In genomic region chr19:17394891-17395415, GRCh38 we compare ENCODE assay signal across 6 cellular contexts. TPM values are rescaled to one million over a fixed set of nuclear protein-coding genes. Genes with fewer than 3 reads are reported as not detected.
DNase-seq lines count a peak whose midpoint lies in the region; ATAC-seq and TF ChIP-seq lines count a peak whose summit lies in the region.

No MANE protein-coding gene starts in this region.

- no peak overlapping the region for H2AFZ ChIP-seq in parathyroid adenoma

- no peaks in the 10 kb centered on the region for H3K9me3 Mint-ChIP-seq in chondrocyte (ENCODE audit: low read depth)

- ATAC-seq in SK-N-SH treated with all-trans-retinoic acid at 6 μM for 48 hours (no peak), HG03432 (IDR thresholded peaks at IDR 0.05; ENCODE audit: unreplicated experiment) (no peak), HG02884 (IDR thresholded peaks at IDR 0.05; ENCODE audit: unreplicated experiment) (no peak)

- peaks cover 10% of the 10 kb centered on the region for H3K4me1 Mint-ChIP-seq in chondrocyte (ENCODE audit: low read depth)

- no peak overlapping the region for H3K9ac ChIP-seq in parathyroid adenoma

- peak overlapping the region; percentile 31 for H3K4me3 Mint-ChIP-seq in chondrocyte (ENCODE audit: unreplicated experiment)

- peak; percentile 38 for TF ChIP-seq POLR2A in GM19193 (IDR thresholded peaks at IDR 0.05; ENCODE audit: extremely low read depth, insufficient read depth, insufficient read length)

- H3K27me3 Mint-ChIP-seq in chondrocyte (ENCODE audit: low read depth), result no peaks in the 10 kb centered on the region

- no peak overlapping the region for H3K27ac ChIP-seq in parathyroid adenoma

- no peaks in the 10 kb centered on the region for H3K36me3 ChIP-seq in parathyroid adenoma (ENCODE audit: control insufficient read depth, insufficient read depth, low read length)

- no peak for DNase-seq in chondrocyte (ENCODE audit: low spot score)

- H3K27ac Mint-ChIP-seq in chondrocyte (ENCODE audit: unreplicated experiment), result no peak overlapping the region

- H3K36me3 Mint-ChIP-seq in chondrocyte (ENCODE audit: low read depth), result no peaks in the 10 kb centered on the region

- peaks cover 6% of the 10 kb centered on the region for H3K4me1 ChIP-seq in parathyroid adenoma

- peak; percentile 77 for TF ChIP-seq CTCF in chondrocyte (IDR thresholded peaks at IDR 0.05)
- peak; percentile 39 for TF ChIP-seq CTCF in parathyroid adenoma (IDR thresholded peaks at IDR 0.05)

- H3K4me3 ChIP-seq in parathyroid adenoma (ENCODE audit: low read depth, low read length), result no peak overlapping the region

- no peak overlapping the region for H3K4me2 ChIP-seq in parathyroid adenoma (ENCODE audit: low read length)

- no peaks in the 10 kb centered on the region for H3K79me2 ChIP-seq in parathyroid adenoma

- no peaks in the 10 kb centered on the region for H3K27me3 ChIP-seq in parathyroid adenoma (ENCODE audit: control insufficient read depth, insufficient read depth, low read length)

- no peaks in the 10 kb centered on the region for H3K9me3 ChIP-seq in parathyroid adenoma (ENCODE audit: control insufficient read depth, low read length)

TF ChIP-seq in SK-N-SH treated with all-trans-retinoic acid at 6 μM for 48 hours, 23 proteins besides CTCF, POLR2A, EP300 and RAD21:
- TF ChIP-seq ZFP3 (CRISPR knock-in tag; IDR thresholded peaks at IDR 0.05), result no peak
- TF ChIP-seq ZNF70 (CRISPR knock-in tag; IDR thresholded peaks at IDR 0.05), result peak; percentile 77
- no peak for TF ChIP-seq CSDC2 (CRISPR knock-in tag; IDR thresholded peaks at IDR 0.05)
- no peak for TF ChIP-seq RARB (CRISPR knock-in tag; IDR thresholded peaks at IDR 0.05)
TF ChIP-seq in SK-N-SH treated with all-trans-retinoic acid at 6 μM for 48 hours: peak in this region for 1.

RNA-seq across cellular contexts. Expression of gene CCDC194, which starts 1.0 kb away (rescaled TPM):
- total RNA-seq in chondrocyte, result not detected in 3 replicates

RNA-seq across cellular contexts. Expression of gene BST2, which starts 10.5 kb away (rescaled TPM):
- not detected in 3 replicates for total RNA-seq in chondrocyte

RNA-seq across cellular contexts. Expression of gene PLVAP, which starts 17.8 kb away (rescaled TPM):
- 0.22 to 0.44 TPM in 2 of 3 replicates, not detected in the other for total RNA-seq in chondrocyte

RNA-seq across cellular contexts. Expression of gene MVB12A, which starts 24.9 kb away (rescaled TPM):
- total RNA-seq in chondrocyte, result 36.3 to 46.7 TPM (median 39.4 TPM) in 3 replicates

RNA-seq across cellular contexts. Expression of gene TMEM221, which starts 53.5 kb away (rescaled TPM):
- total RNA-seq in chondrocyte, result 0.27 to 0.57 TPM (median 0.28 TPM) in 3 replicates
